ENCODE assay signal across 24 cellular contexts in the genomic region with DNA sequence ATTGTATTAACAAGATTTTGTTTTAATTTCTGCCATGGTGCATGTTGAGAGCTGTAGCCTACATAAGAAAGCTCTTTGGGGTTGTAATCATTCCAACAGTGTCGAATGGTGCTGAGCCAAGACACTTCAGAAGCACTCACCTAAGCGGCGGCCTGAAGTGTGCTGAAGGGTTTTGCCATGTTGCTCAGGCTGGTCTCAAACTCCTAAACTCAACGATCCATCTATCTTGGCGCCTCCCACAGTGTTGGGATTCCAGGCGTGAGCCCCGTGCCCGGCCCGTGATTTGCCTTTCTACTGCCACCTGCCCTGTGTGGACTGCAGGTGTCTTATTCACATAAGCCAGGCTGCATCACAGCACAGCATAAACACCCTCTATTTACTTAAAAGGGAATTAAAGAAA. TPM values are rescaled to one million over a fixed set of nuclear protein-coding genes. Genes with fewer than 3 reads are reported as not detected.
"Had no signal": no experiment of that assay in that cellular context is flagged by ENCODE, and none has a peak within 500 bp of the region (broad histone marks: within the 10 kb centered on the region; RNA-seq: fewer than 3 reads in every experiment).

No MANE protein-coding gene starts in this region.

- H3K27ac Mint-ChIP-seq: activated B cell treated with CpG ODN at 0.5 μM for 24 hours; activated T-cell treated with anti-CD3 and anti-CD28 coated beads, Interleukin-2, amount 50 U/mL, for 72 hours; dendritic cell treated with granulocyte-macrophage colony-stimulating factor and Interleukin-4, amounts not matched to agents 40 ng/mL and 50 ng/mL, for 4 days; nephron; progenitor cell of endocrine pancreas; type B pancreatic cell had no signal

- H3K9me3 ChIP-seq: breast epithelium, esophagus muscularis mucosa, heart right ventricle, left ventricle myocardium inferior, neutrophil, right lobe of liver, thoracic aorta had no signal

- H3K4me3 Mint-ChIP-seq: activated B cell treated with CpG ODN at 0.5 μM for 24 hours; activated T-cell treated with anti-CD3 and anti-CD28 coated beads, Interleukin-2, amount 50 U/mL, for 72 hours; dendritic cell treated with granulocyte-macrophage colony-stimulating factor and Interleukin-4, amounts not matched to agents 40 ng/mL and 50 ng/mL, for 4 days; endodermal cell; nephron; type B pancreatic cell had no signal

- H3K36me3 ChIP-seq: neutrophil had no signal

- H3K9me3 Mint-ChIP-seq: activated B cell treated with CpG ODN at 0.5 μM for 24 hours; activated naive CD4-positive, alpha-beta T cell treated with anti-CD3 and anti-CD28 coated beads, Interleukin-2, amount 50 U/mL, for 72 hours; activated T-cell treated with anti-CD3 and anti-CD28 coated beads, Interleukin-2, amount 50 U/mL, for 72 hours; dendritic cell treated with granulocyte-macrophage colony-stimulating factor and Interleukin-4, amounts not matched to agents 40 ng/mL and 50 ng/mL, for 4 days; endodermal cell; nephron; type B pancreatic cell had no signal

- DNase-seq: activated B cell treated with CpG ODN at 0.5 μM for 24 hours; activated naive CD4-positive, alpha-beta T cell; activated T-cell treated with anti-CD3 and anti-CD28 coated beads for 4 hours; activated T-cell treated with anti-CD3 and anti-CD28 coated beads, Interleukin-2, amount 50 U/mL, for 72 hours; central memory CD4-positive, alpha-beta T cell; endodermal cell; foreskin keratinocyte; heart right ventricle; left ventricle myocardium inferior; mammary epithelial cell; right lobe of liver; stimulated activated CD4-positive, alpha-beta T cell treated with anti-CD3 and anti-CD28 coated beads, Interleukin-12 subunit alpha, Interleukin-12 subunit beta, amount 100 ng/mL, for 4 hours; stimulated activated CD4-positive, alpha-beta T cell treated with anti-CD3 and anti-CD28 coated beads, Interleukin-4, amount 100 ng/mL, for 1 hour; stimulated activated naive CD8-positive, alpha-beta T cell treated with anti-CD3 and anti-CD28 coated beads, Interleukin-15, Interleukin-2, amounts not matched to agents 100 U/mL and 50 U/mL, for 24 hours; T-helper 2 cell had no signal

- H3K36me3 Mint-ChIP-seq: activated naive CD4-positive, alpha-beta T cell treated with anti-CD3 and anti-CD28 coated beads, Interleukin-2, amount 50 U/mL, for 72 hours had no signal

- H3K27me3 Mint-ChIP-seq: activated B cell treated with CpG ODN at 0.5 μM for 24 hours; dendritic cell treated with granulocyte-macrophage colony-stimulating factor and Interleukin-4, amounts not matched to agents 40 ng/mL and 50 ng/mL, for 4 days; progenitor cell of endocrine pancreas; type B pancreatic cell had no signal

- H3K4me1 ChIP-seq: breast epithelium, esophagus muscularis mucosa, foreskin keratinocyte, heart right ventricle, left ventricle myocardium inferior, right lobe of liver had no signal

- H3K4me3 ChIP-seq: breast epithelium, esophagus muscularis mucosa, heart right ventricle, left ventricle myocardium inferior, right lobe of liver, thoracic aorta had no signal

- H3K27me3 ChIP-seq: breast epithelium, esophagus muscularis mucosa, foreskin keratinocyte, heart right ventricle, right lobe of liver had no signal

- H3K27ac ChIP-seq: breast epithelium, esophagus muscularis mucosa, foreskin keratinocyte, heart right ventricle, left ventricle myocardium inferior, neutrophil, right lobe of liver, thoracic aorta had no signal

- ATAC-seq: activated naive CD4-positive, alpha-beta T cell treated with anti-CD3 and anti-CD28 coated beads, Interleukin-2, amount 50 U/mL, for 72 hours; activated T-cell treated with anti-CD3 and anti-CD28 coated beads, Interleukin-2, amount 50 U/mL, for 72 hours; foreskin keratinocyte; heart right ventricle; right lobe of liver; stimulated activated naive CD8-positive, alpha-beta T cell treated with anti-CD3 and anti-CD28 coated beads, Interleukin-15, Interleukin-2, amounts not matched to agents 100 U/mL and 50 U/mL, for 24 hours had no signal

- H3K4me1 Mint-ChIP-seq: activated B cell treated with CpG ODN at 0.5 μM for 24 hours had no signal

RNA-seq across cellular contexts. Expression of gene AMN, which starts 48.9 kb away (rescaled TPM):
- total RNA-seq: left ventricle myocardium inferior had no signal
- polyA plus RNA-seq: mammary epithelial cell had no signal
